8 cellular contexts compared by ENCODE assay signal in the genomic region with DNA sequence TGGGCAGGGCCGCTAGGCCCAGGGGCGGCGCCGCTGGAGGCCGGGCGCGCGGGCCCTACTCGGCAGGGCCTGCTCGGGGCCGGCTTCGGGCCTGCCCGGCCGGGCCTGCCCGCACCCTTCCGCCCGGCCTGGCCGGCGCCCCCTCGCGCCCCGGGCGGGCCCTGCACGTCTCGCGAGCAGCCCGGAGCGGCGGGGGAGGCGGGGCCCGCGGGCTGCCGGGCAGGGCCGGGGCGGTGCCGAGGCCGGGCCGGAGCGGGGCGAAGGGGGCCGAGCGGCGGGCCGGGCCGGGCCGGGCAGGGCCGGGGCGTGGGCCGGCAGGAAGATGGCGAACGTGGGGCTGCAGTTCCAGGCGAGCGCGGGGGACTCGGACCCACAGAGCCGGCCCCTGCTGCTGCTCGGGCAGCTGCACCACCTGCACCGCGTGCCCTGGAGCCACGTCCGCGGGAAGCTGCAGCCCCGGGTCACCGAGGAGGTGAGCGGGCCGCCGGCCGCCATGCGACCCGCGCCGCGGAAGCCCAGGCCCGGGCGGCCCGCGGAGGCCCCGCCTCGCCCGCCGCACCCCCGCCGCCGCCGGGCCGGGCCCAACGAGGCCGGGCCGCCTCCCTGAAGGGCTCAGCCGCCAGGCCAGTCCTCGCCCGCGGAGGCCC. TPM values are rescaled to one million over a fixed set of nuclear protein-coding genes. Genes with fewer than 3 reads are reported as not detected.
DNase-seq lines count a peak whose midpoint lies in the region; ATAC-seq and TF ChIP-seq lines count a peak whose summit lies in the region.

A gene with protein sequence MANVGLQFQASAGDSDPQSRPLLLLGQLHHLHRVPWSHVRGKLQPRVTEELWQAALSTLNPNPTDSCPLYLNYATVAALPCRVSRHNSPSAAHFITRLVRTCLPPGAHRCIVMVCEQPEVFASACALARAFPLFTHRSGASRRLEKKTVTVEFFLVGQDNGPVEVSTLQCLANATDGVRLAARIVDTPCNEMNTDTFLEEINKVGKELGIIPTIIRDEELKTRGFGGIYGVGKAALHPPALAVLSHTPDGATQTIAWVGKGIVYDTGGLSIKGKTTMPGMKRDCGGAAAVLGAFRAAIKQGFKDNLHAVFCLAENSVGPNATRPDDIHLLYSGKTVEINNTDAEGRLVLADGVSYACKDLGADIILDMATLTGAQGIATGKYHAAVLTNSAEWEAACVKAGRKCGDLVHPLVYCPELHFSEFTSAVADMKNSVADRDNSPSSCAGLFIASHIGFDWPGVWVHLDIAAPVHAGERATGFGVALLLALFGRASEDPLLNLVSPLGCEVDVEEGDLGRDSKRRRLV (plus strand): TSS at position 222 of the 647 bp plus-strand sequence. CDS start 101 bp downstream, at position 323.

- H3K36me3 ChIP-seq in HAP-1 (replicated peaks) = peaks cover 8% of the 10 kb centered on the region
- peaks cover 24% of the 10 kb centered on the region for H3K36me3 ChIP-seq in lower lobe of right lung

- H3K4me3 Mint-ChIP-seq in activated CD4-positive, alpha-beta T cell treated with anti-CD3 and anti-CD28 coated beads, Interleukin-2, amount 10 ng/mL, durations not matched to agents 7 days and 5 days = peak within 1 kb of the TSS; percentile 70

- H3K4me1 ChIP-seq in HAP-1 (peaks cover 22% of the 10 kb centered on the region), lower lobe of right lung (peaks cover 41% of the 10 kb centered on the region)

- in situ Hi-C loops in HAP-1 (cut with MboI; ENCODE audit: low sequenced_read_pairs) = loop anchor here (25.0 kb wide), 1 partner anchor 455 kb away; a partner anchor contains a TSS

- H3K27me3 ChIP-seq in HAP-1 (ENCODE audit: low read depth) = no peaks in the 10 kb centered on the region
- no peaks in the 10 kb centered on the region for H3K27me3 ChIP-seq in lower lobe of right lung (ENCODE audit: low read depth)

- POLR2A ChIA-PET in GM10248 (lab: Yijun Ruan, JAX) = interaction anchor here (0.6 kb wide), 1 partner anchor 41 kb away, joined by 3 read pairs; a partner anchor contains a TSS
- POLR2A ChIA-PET in activated CD4-positive, alpha-beta T cell treated with anti-CD3 and anti-CD28 coated beads, Interleukin-2, amount 10 ng/mL, durations not matched to agents 7 days and 5 days (lab: Charles Lee) = no interaction called here

- H3K4me1 Mint-ChIP-seq in activated CD4-positive, alpha-beta T cell treated with anti-CD3 and anti-CD28 coated beads, Interleukin-2, amount 10 ng/mL, durations not matched to agents 7 days and 5 days = peaks cover 13% of the 10 kb centered on the region

- no peaks in the 10 kb centered on the region for H3K27me3 Mint-ChIP-seq in activated CD4-positive, alpha-beta T cell treated with anti-CD3 and anti-CD28 coated beads, Interleukin-2, amount 10 ng/mL, durations not matched to agents 7 days and 5 days

- H3K4me3 ChIP-seq in HAP-1 = peak within 1 kb of the TSS; percentile 23
- peak within 1 kb of the TSS; percentile 65 for H3K4me3 ChIP-seq in lower lobe of right lung

- DNase-seq in GM10248 (ENCODE audit: extremely low spot score) (peak; percentile 95), HAP-1 (ENCODE audit: low spot score in 2 of 2) (peak; percentile 69 to 77), NAMALWA (ENCODE audit: low spot score) (peak; percentile 63), dermis microvascular lymphatic vessel endothelial cell (ENCODE audit: low read depth in 2 of 2) (peak; percentile 40 to 79), lower lobe of right lung (peak; percentile 85), OCI-M2 (lab: John Stamatoyannopoulos, UW; ENCODE audit: unreplicated experiment) (no peak)
- DNase-seq in activated CD4-positive, alpha-beta T cell treated with anti-CD3 and anti-CD28 coated beads, Interleukin-2, amount 10 ng/mL, durations not matched to agents 7 days and 5 days = peak; percentile 58
- peak; percentile 14 to 58 (median 36) for DNase-seq in stimulated activated CD4-positive, alpha-beta T cell treated with anti-CD3 and anti-CD28 coated beads, TNF-alpha, amount 100 ng/mL, for 48 hours (ENCODE audit: low read depth in 3 of 3)

- H3K9me3 ChIP-seq in HAP-1 (no peaks in the 10 kb centered on the region), lower lobe of right lung (no peaks in the 10 kb centered on the region)

- CTCF ChIA-PET in GM10248 (lab: Yijun Ruan, JAX) = interaction anchor here (0.6 to 2.0 kb wide), 7 partner anchors 10 to 142 kb away, joined by 3 to 10 read pairs (median 5); a partner anchor contains a TSS
- CTCF ChIA-PET in activated CD4-positive, alpha-beta T cell treated with anti-CD3 and anti-CD28 coated beads, Interleukin-2, amount 10 ng/mL, durations not matched to agents 7 days and 5 days (lab: Charles Lee) = interaction anchor here (1.0 to 1.8 kb wide), 4 partner anchors 12 to 83 kb away, joined by 3 to 10 read pairs (median 6); a partner anchor contains a TSS

- H3K9me3 Mint-ChIP-seq in activated CD4-positive, alpha-beta T cell treated with anti-CD3 and anti-CD28 coated beads, Interleukin-2, amount 10 ng/mL, durations not matched to agents 7 days and 5 days = no peaks in the 10 kb centered on the region

- H3K27ac ChIP-seq in lower lobe of right lung = peak within 1 kb of the TSS; percentile 96

- peaks cover 7% of the 10 kb centered on the region for H3K36me3 Mint-ChIP-seq in activated CD4-positive, alpha-beta T cell treated with anti-CD3 and anti-CD28 coated beads, Interleukin-2, amount 10 ng/mL, durations not matched to agents 7 days and 5 days (ENCODE audit: low read depth)

- peak within 1 kb of the TSS; percentile 83 for H3K27ac Mint-ChIP-seq in activated CD4-positive, alpha-beta T cell treated with anti-CD3 and anti-CD28 coated beads, Interleukin-2, amount 10 ng/mL, durations not matched to agents 7 days and 5 days

- ATAC-seq in lower lobe of right lung = peak; percentile 90 to 93

- intact Hi-C loops in lower lobe of right lung (cut with DNase I) = no loop called here

- TF ChIP-seq CTCF in GM10248 (IDR thresholded peaks at IDR 0.05; ENCODE audit: control extremely low read depth, extremely low read depth, low read depth, missing control alignments) (peak; percentile 63), lower lobe of right lung (IDR thresholded peaks at IDR 0.05) (no peak)

RNA-seq across cellular contexts. Expression of the gene that starts here (rescaled TPM):
- total RNA-seq in activated CD4-positive, alpha-beta T cell treated with anti-CD3 and anti-CD28 coated beads, Interleukin-2, amount 10 ng/mL, durations not matched to agents 7 days and 5 days = 10 to 100 TPM; 28.7 to 30.7 TPM
- total RNA-seq in dermis microvascular lymphatic vessel endothelial cell (17.6 and 31.2 TPM in 2 replicates), lower lobe of right lung (40.6 TPM)
